ENCODE assay signal across 1 cellular context in the genomic region with DNA sequence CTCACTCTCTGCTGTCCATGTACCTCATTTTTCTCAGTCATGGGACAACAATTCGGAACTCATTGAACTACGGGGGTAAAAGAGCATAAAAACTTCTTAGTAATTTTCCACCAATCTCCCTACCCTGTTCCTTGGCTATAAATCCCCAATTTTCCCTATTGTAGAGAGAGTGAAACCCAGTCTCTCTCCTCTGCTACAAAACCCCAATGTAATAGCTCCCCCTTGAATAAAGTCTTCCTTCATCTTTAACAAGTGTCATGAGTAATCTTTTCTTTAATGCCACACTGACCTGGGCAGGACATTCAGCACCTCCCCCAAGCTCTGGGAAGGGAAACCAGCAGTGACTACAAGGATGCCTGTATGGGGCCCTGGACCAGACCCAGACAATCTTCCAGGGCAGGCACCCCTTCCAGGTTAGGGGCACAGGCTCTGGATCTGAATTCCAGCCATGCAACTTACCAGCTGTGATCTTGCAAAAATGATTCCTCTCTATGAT.
TF ChIP-seq lines count a peak whose summit lies in the region.

No MANE protein-coding gene starts in this region.

TF ChIP-seq in GM12878, 131 proteins besides CTCF, POLR2A, EP300 and RAD21 (continued from another document and continues in another):
- TF ChIP-seq, protein P1, sequence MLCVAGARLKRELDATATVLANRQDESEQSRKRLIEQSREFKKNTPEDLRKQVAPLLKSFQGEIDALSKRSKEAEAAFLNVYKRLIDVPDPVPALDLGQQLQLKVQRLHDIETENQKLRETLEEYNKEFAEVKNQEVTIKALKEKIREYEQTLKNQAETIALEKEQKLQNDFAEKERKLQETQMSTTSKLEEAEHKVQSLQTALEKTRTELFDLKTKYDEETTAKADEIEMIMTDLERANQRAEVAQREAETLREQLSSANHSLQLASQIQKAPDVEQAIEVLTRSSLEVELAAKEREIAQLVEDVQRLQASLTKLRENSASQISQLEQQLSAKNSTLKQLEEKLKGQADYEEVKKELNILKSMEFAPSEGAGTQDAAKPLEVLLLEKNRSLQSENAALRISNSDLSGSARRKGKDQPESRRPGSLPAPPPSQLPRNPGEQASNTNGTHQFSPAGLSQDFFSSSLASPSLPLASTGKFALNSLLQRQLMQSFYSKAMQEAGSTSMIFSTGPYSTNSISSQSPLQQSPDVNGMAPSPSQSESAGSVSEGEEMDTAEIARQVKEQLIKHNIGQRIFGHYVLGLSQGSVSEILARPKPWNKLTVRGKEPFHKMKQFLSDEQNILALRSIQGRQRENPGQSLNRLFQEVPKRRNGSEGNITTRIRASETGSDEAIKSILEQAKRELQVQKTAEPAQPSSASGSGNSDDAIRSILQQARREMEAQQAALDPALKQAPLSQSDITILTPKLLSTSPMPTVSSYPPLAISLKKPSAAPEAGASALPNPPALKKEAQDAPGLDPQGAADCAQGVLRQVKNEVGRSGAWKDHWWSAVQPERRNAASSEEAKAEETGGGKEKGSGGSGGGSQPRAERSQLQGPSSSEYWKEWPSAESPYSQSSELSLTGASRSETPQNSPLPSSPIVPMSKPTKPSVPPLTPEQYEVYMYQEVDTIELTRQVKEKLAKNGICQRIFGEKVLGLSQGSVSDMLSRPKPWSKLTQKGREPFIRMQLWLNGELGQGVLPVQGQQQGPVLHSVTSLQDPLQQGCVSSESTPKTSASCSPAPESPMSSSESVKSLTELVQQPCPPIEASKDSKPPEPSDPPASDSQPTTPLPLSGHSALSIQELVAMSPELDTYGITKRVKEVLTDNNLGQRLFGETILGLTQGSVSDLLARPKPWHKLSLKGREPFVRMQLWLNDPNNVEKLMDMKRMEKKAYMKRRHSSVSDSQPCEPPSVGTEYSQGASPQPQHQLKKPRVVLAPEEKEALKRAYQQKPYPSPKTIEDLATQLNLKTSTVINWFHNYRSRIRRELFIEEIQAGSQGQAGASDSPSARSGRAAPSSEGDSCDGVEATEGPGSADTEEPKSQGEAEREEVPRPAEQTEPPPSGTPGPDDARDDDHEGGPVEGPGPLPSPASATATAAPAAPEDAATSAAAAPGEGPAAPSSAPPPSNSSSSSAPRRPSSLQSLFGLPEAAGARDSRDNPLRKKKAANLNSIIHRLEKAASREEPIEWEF (IDR thresholded peaks at IDR 0.05; ENCODE audit: insufficient replicate concordance, low read depth, low read length): no peak
- TF ChIP-seq ZNF622 (IDR thresholded peaks at IDR 0.05): no peak
- TF ChIP-seq FOXM1 (IDR thresholded peaks at IDR 0.05; ENCODE audit: low read depth, low read length): no peak
- no peak for TF ChIP-seq SUPT20H (IDR thresholded peaks at IDR 0.05; ENCODE audit: borderline replicate concordance, control insufficient read depth, low read depth, low read length)
- TF ChIP-seq GATAD2B (conservative IDR thresholded peaks at IDR 0.05; ENCODE audit: low read depth): no peak
- TF ChIP-seq TAF1 (IDR thresholded peaks at IDR 0.05; ENCODE audit: borderline replicate concordance, low read depth, low read length): no peak
- TF ChIP-seq, protein P2, sequence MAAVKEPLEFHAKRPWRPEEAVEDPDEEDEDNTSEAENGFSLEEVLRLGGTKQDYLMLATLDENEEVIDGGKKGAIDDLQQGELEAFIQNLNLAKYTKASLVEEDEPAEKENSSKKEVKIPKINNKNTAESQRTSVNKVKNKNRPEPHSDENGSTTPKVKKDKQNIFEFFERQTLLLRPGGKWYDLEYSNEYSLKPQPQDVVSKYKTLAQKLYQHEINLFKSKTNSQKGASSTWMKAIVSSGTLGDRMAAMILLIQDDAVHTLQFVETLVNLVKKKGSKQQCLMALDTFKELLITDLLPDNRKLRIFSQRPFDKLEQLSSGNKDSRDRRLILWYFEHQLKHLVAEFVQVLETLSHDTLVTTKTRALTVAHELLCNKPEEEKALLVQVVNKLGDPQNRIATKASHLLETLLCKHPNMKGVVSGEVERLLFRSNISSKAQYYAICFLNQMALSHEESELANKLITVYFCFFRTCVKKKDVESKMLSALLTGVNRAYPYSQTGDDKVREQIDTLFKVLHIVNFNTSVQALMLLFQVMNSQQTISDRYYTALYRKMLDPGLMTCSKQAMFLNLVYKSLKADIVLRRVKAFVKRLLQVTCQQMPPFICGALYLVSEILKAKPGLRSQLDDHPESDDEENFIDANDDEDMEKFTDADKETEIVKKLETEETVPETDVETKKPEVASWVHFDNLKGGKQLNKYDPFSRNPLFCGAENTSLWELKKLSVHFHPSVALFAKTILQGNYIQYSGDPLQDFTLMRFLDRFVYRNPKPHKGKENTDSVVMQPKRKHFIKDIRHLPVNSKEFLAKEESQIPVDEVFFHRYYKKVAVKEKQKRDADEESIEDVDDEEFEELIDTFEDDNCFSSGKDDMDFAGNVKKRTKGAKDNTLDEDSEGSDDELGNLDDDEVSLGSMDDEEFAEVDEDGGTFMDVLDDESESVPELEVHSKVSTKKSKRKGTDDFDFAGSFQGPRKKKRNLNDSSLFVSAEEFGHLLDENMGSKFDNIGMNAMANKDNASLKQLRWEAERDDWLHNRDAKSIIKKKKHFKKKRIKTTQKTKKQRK (IDR thresholded peaks at IDR 0.05; ENCODE audit: low read depth, low read length): no peak
- TF ChIP-seq PAX5 (IDR thresholded peaks at IDR 0.05; ENCODE audit: borderline replicate concordance, low read depth, low read length): no peak
- no peak for TF ChIP-seq BRCA1 (IDR thresholded peaks at IDR 0.05; ENCODE audit: low read depth, low read length)
- TF ChIP-seq RCOR1 (conservative IDR thresholded peaks at IDR 0.05; ENCODE audit: low read depth, low read length): 0 out of 2 replicates have a peak, but pooled peaks have one; percentile 49
- no peak for TF ChIP-seq EZH2 (IDR thresholded peaks at IDR 0.05; ENCODE audit: borderline replicate concordance, control insufficient read depth, low read depth, low read length)
- TF ChIP-seq, protein P3, sequence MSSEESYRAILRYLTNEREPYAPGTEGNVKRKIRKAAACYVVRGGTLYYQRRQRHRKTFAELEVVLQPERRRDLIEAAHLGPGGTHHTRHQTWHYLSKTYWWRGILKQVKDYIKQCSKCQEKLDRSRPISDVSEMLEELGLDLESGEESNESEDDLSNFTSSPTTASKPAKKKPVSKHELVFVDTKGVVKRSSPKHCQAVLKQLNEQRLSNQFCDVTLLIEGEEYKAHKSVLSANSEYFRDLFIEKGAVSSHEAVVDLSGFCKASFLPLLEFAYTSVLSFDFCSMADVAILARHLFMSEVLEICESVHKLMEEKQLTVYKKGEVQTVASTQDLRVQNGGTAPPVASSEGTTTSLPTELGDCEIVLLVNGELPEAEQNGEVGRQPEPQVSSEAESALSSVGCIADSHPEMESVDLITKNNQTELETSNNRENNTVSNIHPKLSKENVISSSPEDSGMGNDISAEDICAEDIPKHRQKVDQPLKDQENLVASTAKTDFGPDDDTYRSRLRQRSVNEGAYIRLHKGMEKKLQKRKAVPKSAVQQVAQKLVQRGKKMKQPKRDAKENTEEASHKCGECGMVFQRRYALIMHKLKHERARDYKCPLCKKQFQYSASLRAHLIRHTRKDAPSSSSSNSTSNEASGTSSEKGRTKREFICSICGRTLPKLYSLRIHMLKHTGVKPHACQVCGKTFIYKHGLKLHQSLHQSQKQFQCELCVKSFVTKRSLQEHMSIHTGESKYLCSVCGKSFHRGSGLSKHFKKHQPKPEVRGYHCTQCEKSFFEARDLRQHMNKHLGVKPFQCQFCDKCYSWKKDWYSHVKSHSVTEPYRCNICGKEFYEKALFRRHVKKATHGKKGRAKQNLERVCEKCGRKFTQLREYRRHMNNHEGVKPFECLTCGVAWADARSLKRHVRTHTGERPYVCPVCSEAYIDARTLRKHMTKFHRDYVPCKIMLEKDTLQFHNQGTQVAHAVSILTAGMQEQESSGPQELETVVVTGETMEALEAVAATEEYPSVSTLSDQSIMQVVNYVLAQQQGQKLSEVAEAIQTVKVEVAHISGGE (CRISPR knock-in tag; IDR thresholded peaks at IDR 0.05): peak; percentile 68
- TF ChIP-seq, protein P4, sequence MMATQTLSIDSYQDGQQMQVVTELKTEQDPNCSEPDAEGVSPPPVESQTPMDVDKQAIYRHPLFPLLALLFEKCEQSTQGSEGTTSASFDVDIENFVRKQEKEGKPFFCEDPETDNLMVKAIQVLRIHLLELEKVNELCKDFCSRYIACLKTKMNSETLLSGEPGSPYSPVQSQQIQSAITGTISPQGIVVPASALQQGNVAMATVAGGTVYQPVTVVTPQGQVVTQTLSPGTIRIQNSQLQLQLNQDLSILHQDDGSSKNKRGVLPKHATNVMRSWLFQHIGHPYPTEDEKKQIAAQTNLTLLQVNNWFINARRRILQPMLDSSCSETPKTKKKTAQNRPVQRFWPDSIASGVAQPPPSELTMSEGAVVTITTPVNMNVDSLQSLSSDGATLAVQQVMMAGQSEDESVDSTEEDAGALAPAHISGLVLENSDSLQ (IDR thresholded peaks at IDR 0.05): no peak
- TF ChIP-seq ZZZ3 (IDR thresholded peaks at IDR 0.05; ENCODE audit: control insufficient read depth, insufficient read length, low read depth): no peak
- TF ChIP-seq TCF7 (IDR thresholded peaks at IDR 0.05; ENCODE audit: borderline replicate concordance): no peak
- TF ChIP-seq, protein P5, sequence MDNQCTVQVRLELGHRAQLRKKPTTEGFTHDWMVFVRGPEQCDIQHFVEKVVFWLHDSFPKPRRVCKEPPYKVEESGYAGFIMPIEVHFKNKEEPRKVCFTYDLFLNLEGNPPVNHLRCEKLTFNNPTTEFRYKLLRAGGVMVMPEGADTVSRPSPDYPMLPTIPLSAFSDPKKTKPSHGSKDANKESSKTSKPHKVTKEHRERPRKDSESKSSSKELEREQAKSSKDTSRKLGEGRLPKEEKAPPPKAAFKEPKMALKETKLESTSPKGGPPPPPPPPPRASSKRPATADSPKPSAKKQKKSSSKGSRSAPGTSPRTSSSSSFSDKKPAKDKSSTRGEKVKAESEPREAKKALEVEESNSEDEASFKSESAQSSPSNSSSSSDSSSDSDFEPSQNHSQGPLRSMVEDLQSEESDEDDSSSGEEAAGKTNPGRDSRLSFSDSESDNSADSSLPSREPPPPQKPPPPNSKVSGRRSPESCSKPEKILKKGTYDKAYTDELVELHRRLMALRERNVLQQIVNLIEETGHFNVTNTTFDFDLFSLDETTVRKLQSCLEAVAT (IDR thresholded peaks at IDR 0.05): no peak
- peak; percentile 39 for TF ChIP-seq RELA (IDR thresholded peaks at IDR 0.05; ENCODE audit: borderline replicate concordance, partially characterized antibody)
- TF ChIP-seq TCF3 (IDR thresholded peaks at IDR 0.05; ENCODE audit: borderline replicate concordance, insufficient read depth, low read depth, low read length): no peak
- TF ChIP-seq, protein P6, sequence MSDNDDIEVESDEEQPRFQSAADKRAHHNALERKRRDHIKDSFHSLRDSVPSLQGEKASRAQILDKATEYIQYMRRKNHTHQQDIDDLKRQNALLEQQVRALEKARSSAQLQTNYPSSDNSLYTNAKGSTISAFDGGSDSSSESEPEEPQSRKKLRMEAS (IDR thresholded peaks at IDR 0.05; ENCODE audit: low read depth, low read length): no peak; the same call in 1 of the 2 replicates
- peak; percentile 98 for TF ChIP-seq SMAD5 (IDR thresholded peaks at IDR 0.05; ENCODE audit: low read depth)
- no peak for TF ChIP-seq WRNIP1 (IDR thresholded peaks at IDR 0.05; ENCODE audit: borderline replicate concordance, low read depth, low read length)
- TF ChIP-seq PML (IDR thresholded peaks at IDR 0.05; ENCODE audit: low read length): peak; percentile 99
- no peak for TF ChIP-seq MEF2A (IDR thresholded peaks at IDR 0.05; ENCODE audit: insufficient read depth, low read depth, low read length)
- TF ChIP-seq NFYA (IDR thresholded peaks at IDR 0.05; ENCODE audit: borderline replicate concordance, low read depth, low read length): no peak
- peak; percentile 96 for TF ChIP-seq BACH1 (IDR thresholded peaks at IDR 0.05; ENCODE audit: borderline replicate concordance)
- no peak for TF ChIP-seq ATF7 (IDR thresholded peaks at IDR 0.05; ENCODE audit: low read depth)
- TF ChIP-seq YY1 (IDR thresholded peaks at IDR 0.05; ENCODE audit: low read depth, low read length): no peak
- TF ChIP-seq SRF (IDR thresholded peaks at IDR 0.05; ENCODE audit: low read depth in 2 of 2, low read length in 2 of 2): no peak
- TF ChIP-seq RAD51 (IDR thresholded peaks at IDR 0.05): 0 out of 2 replicates have a peak, but pooled peaks have one; percentile 2
- TF ChIP-seq RUNX3 (IDR thresholded peaks at IDR 0.05; ENCODE audit: low read length): no peak
- TF ChIP-seq, protein P7, sequence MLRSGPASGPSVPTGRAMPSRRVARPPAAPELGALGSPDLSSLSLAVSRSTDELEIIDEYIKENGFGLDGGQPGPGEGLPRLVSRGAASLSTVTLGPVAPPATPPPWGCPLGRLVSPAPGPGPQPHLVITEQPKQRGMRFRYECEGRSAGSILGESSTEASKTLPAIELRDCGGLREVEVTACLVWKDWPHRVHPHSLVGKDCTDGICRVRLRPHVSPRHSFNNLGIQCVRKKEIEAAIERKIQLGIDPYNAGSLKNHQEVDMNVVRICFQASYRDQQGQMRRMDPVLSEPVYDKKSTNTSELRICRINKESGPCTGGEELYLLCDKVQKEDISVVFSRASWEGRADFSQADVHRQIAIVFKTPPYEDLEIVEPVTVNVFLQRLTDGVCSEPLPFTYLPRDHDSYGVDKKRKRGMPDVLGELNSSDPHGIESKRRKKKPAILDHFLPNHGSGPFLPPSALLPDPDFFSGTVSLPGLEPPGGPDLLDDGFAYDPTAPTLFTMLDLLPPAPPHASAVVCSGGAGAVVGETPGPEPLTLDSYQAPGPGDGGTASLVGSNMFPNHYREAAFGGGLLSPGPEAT (IDR thresholded peaks at IDR 0.05; ENCODE audit: low read depth): no peak
- TF ChIP-seq, protein P8, sequence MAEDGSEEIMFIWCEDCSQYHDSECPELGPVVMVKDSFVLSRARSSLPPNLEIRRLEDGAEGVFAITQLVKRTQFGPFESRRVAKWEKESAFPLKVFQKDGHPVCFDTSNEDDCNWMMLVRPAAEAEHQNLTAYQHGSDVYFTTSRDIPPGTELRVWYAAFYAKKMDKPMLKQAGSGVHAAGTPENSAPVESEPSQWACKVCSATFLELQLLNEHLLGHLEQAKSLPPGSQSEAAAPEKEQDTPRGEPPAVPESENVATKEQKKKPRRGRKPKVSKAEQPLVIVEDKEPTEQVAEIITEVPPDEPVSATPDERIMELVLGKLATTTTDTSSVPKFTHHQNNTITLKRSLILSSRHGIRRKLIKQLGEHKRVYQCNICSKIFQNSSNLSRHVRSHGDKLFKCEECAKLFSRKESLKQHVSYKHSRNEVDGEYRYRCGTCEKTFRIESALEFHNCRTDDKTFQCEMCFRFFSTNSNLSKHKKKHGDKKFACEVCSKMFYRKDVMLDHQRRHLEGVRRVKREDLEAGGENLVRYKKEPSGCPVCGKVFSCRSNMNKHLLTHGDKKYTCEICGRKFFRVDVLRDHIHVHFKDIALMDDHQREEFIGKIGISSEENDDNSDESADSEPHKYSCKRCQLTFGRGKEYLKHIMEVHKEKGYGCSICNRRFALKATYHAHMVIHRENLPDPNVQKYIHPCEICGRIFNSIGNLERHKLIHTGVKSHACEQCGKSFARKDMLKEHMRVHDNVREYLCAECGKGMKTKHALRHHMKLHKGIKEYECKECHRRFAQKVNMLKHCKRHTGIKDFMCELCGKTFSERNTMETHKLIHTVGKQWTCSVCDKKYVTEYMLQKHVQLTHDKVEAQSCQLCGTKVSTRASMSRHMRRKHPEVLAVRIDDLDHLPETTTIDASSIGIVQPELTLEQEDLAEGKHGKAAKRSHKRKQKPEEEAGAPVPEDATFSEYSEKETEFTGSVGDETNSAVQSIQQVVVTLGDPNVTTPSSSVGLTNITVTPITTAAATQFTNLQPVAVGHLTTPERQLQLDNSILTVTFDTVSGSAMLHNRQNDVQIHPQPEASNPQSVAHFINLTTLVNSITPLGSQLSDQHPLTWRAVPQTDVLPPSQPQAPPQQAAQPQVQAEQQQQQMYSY (CRISPR knock-in tag; IDR thresholded peaks at IDR 0.05): peak; percentile 94
- TF ChIP-seq BCL11A (IDR thresholded peaks at IDR 0.05; ENCODE audit: low read depth, low read length): no peak
- peak; percentile 99 for TF ChIP-seq ZBED1 (IDR thresholded peaks at IDR 0.05; ENCODE audit: borderline replicate concordance)
- no peak for TF ChIP-seq JUND (IDR thresholded peaks at IDR 0.05; ENCODE audit: low read depth, low read length)
- no peak for TF ChIP-seq SREBF1 (IDR thresholded peaks at IDR 0.05; ENCODE audit: low read length)
- TF ChIP-seq STAT1 (conservative IDR thresholded peaks at IDR 0.05): no peak; the same call in 1 of the 2 replicates
